In genomic region chr3:6180171-6180570, GRCh38 we compare ENCODE assay signal across 38 cellular contexts.
"Had no signal": no experiment of that assay in that cellular context is flagged by ENCODE, and none has a peak within 500 bp of the region (broad histone marks: within the 10 kb centered on the region; RNA-seq: fewer than 3 reads in every experiment).

No MANE protein-coding gene starts in this region.

- H3K36me3 ChIP-seq: breast epithelium, MG63 had no signal

- H3K9me3 ChIP-seq: body of pancreas, breast epithelium, MG63 had no signal

- H3K36me3 Mint-ChIP-seq: activated CD8-positive, alpha-beta memory T cell treated with anti-CD3 and anti-CD28 coated beads, Interleukin-2, amount 10 ng/mL, durations not matched to agents 7 days and 5 days; activated naive CD8-positive, alpha-beta T cell treated with anti-CD3 and anti-CD28 coated beads for 36 hours had no signal

- H3K9me3 Mint-ChIP-seq: T-helper 1 cell treated with Interleukin-12 subunit alpha and Interleukin-12 subunit beta and Interleukin-4 antibody, amounts not matched to agents 30 μg/mL and 1 μg/mL, for 36 hours had no signal

- H3K27me3 Mint-ChIP-seq: activated B cell treated with CpG ODN at 0.5 μM for 24 hours; activated CD4-positive, alpha-beta memory T cell treated with anti-CD3 and anti-CD28 coated beads, Interleukin-2, amount 10 ng/mL, durations not matched to agents 7 days and 5 days; activated CD8-positive, alpha-beta memory T cell treated with anti-CD3 and anti-CD28 coated beads, Interleukin-2, amount 10 ng/mL, durations not matched to agents 7 days and 5 days; activated naive CD8-positive, alpha-beta T cell treated with anti-CD3 and anti-CD28 coated beads for 36 hours; activated T-helper 17 cell treated with anti-CD3 and anti-CD28 coated beads, Interleukin-2, amount 50 U/mL, for 72 hours had no signal

- H3K4me3 Mint-ChIP-seq: activated B cell treated with CpG ODN at 0.5 μM for 24 hours; activated CD4-positive, alpha-beta memory T cell treated with anti-CD3 and anti-CD28 coated beads, Interleukin-2, amount 10 ng/mL, durations not matched to agents 7 days and 5 days; activated CD8-positive, alpha-beta memory T cell treated with anti-CD3 and anti-CD28 coated beads, Interleukin-2, amount 10 ng/mL, durations not matched to agents 7 days and 5 days; activated naive CD8-positive, alpha-beta T cell treated with anti-CD3 and anti-CD28 coated beads for 36 hours; activated T-cell treated with anti-CD3 and anti-CD28 coated beads, Interleukin-2, amount 50 U/mL, for 72 hours; activated T-helper 17 cell treated with anti-CD3 and anti-CD28 coated beads, Interleukin-2, amount 50 U/mL, for 72 hours; T-helper 1 cell treated with Interleukin-12 subunit alpha and Interleukin-12 subunit beta and Interleukin-4 antibody, amounts not matched to agents 30 μg/mL and 1 μg/mL, for 36 hours; T-helper 2 cell treated with Interferon-gamma antibody and Interleukin-4, amounts not matched to agents 5 μg/mL and 100 μg/mL, for 36 hours had no signal

- H3K27ac Mint-ChIP-seq: activated B cell treated with CpG ODN at 0.5 μM for 24 hours; activated CD4-positive, alpha-beta memory T cell treated with anti-CD3 and anti-CD28 coated beads, Interleukin-2, amount 10 ng/mL, durations not matched to agents 7 days and 5 days; activated CD8-positive, alpha-beta memory T cell treated with anti-CD3 and anti-CD28 coated beads, Interleukin-2, amount 10 ng/mL, durations not matched to agents 7 days and 5 days; activated naive CD8-positive, alpha-beta T cell treated with anti-CD3 and anti-CD28 coated beads for 36 hours; activated T-cell treated with anti-CD3 and anti-CD28 coated beads, Interleukin-2, amount 50 U/mL, for 72 hours; activated T-helper 17 cell treated with anti-CD3 and anti-CD28 coated beads, Interleukin-2, amount 50 U/mL, for 72 hours; T-helper 1 cell treated with Interleukin-12 subunit alpha and Interleukin-12 subunit beta and Interleukin-4 antibody, amounts not matched to agents 30 μg/mL and 1 μg/mL, for 36 hours; T-helper 2 cell treated with Interferon-gamma antibody and Interleukin-4, amounts not matched to agents 5 μg/mL and 100 μg/mL, for 36 hours had no signal

- ATAC-seq: activated CD8-positive, alpha-beta memory T cell treated with anti-CD3 and anti-CD28 coated beads, Interleukin-2, amount 10 ng/mL, durations not matched to agents 7 days and 5 days; activated T-cell treated with anti-CD3 and anti-CD28 coated beads, Interleukin-2, amount 50 U/mL, for 72 hours; activated T-helper 17 cell treated with anti-CD3 and anti-CD28 coated beads, Interleukin-2, amount 50 U/mL, for 72 hours; body of pancreas; Right ventricle myocardium inferior had no signal

- H2AFZ ChIP-seq: PC-9 had no signal

- H3K4me1 ChIP-seq: body of pancreas, breast epithelium had no signal

- H3K4me1 Mint-ChIP-seq: activated B cell treated with CpG ODN at 0.5 μM for 24 hours; activated CD4-positive, alpha-beta memory T cell treated with anti-CD3 and anti-CD28 coated beads, Interleukin-2, amount 10 ng/mL, durations not matched to agents 7 days and 5 days; activated CD8-positive, alpha-beta memory T cell treated with anti-CD3 and anti-CD28 coated beads, Interleukin-2, amount 10 ng/mL, durations not matched to agents 7 days and 5 days; activated naive CD8-positive, alpha-beta T cell treated with anti-CD3 and anti-CD28 coated beads for 36 hours; activated T-helper 17 cell treated with anti-CD3 and anti-CD28 coated beads, Interleukin-2, amount 50 U/mL, for 72 hours had no signal

- FAIRE-seq: RCC 7860 had no signal

- H3K27me3 ChIP-seq: body of pancreas, breast epithelium, MG63 had no signal

- H3K4me2 ChIP-seq: PC-9 had no signal

- H3K27ac ChIP-seq: body of pancreas, breast epithelium, PC-9, RWPE1, SK-N-MC had no signal

- DNase-seq: activated B cell treated with CpG ODN at 0.5 μM for 24 hours; activated CD4-positive, alpha-beta memory T cell treated with anti-CD3 and anti-CD28 coated beads, Interleukin-2, amount 10 ng/mL, durations not matched to agents 7 days and 5 days; activated CD4-positive, alpha-beta T cell treated with anti-CD3 and anti-CD28 coated beads for 1 hour; activated CD4-positive, alpha-beta T cell treated with anti-CD3 and anti-CD28 coated beads for 48 hours; activated CD8-positive, alpha-beta memory T cell treated with anti-CD3 and anti-CD28 coated beads for 24 hours; activated CD8-positive, alpha-beta memory T cell treated with anti-CD3 and anti-CD28 coated beads, Interleukin-2, amount 10 ng/mL, durations not matched to agents 7 days and 5 days; activated CD8-positive, alpha-beta memory T cell treated with anti-CD3 and anti-CD28 coated beads, Interleukin-2, amount 50 U/mL, for 48 hours; activated effector memory CD4-positive, alpha-beta T cell treated with anti-CD3 and anti-CD28 coated beads, Interleukin-2, amount 50 U/mL, for 16 hours; activated naive CD4-positive, alpha-beta T cell; activated naive CD4-positive, alpha-beta T cell treated with anti-CD3 and anti-CD28 coated beads, Interleukin-2, amount 50 U/mL, for 16 hours; activated naive CD8-positive, alpha-beta T cell treated with anti-CD3 and anti-CD28 coated beads for 36 hours; activated T-cell treated with anti-CD3 and anti-CD28 coated beads, Interleukin-2, amount 50 U/mL, for 72 hours; amniotic stem cell; body of pancreas; cerebellar nuclear complex; Kasumi-1; KG1; MG63; NCI-H1092; NCI-H146; NCI-H187; NCI-H2029 treated with DMSO at 0.1 percent for 48 hours; NCI-H2107; NCI-H2171; NCI-H510A; NCI-H526; NCI-H748 treated with DMSO at 0.1 percent for 48 hours; NK-92 treated with Interleukin-12 subunit alpha and Interleukin-12 subunit beta, amount 100 ng/mL, for 24 hours; PC-9; SIG-M5 had no signal

- H3K4me3 ChIP-seq: body of pancreas, breast epithelium, MG63, PC-9, SK-N-MC had no signal
